In genomic region chr13:39417643-39418042, GRCh38 we compare ENCODE assay signal across 11 cellular contexts.
DNase-seq lines count a peak whose midpoint lies in the region; ATAC-seq and TF ChIP-seq lines count a peak whose summit lies in the region.
"Had no signal": no experiment of that assay in that cellular context is flagged by ENCODE, and none has a peak within 500 bp of the region (broad histone marks: within the 10 kb centered on the region; RNA-seq: fewer than 3 reads in every experiment).

No MANE protein-coding gene starts in this region.

- intact Hi-C loops in heart left ventricle (cut with DNase I) (loop anchor here in 8 of 10 donors (5.0 to 10.0 kb wide), 11 partner anchors 35 to 383 kb away; partner anchors contain the start of genes LHFPL6 (in 1 of the 8), NHLRC3 (in 1 of the 8) and PROSER1 (in 1 of the 8)), sciatic nerve (cut with DNase I) (loop anchor here (10.0 kb wide), 1 partner anchor 187 kb away; the partner anchor contains the start of gene LHFPL6), OCI-LY7 (cut with micrococcal nuclease; ENCODE audit: unreplicated experiment) (no loop called here)

- TF ChIP-seq POLR2A in heart left ventricle (IDR thresholded peaks at IDR 0.05) = no peak

- H3K27ac ChIP-seq in GM23338 (ENCODE audit: low read depth) (no peak overlapping the region), heart left ventricle (peak overlapping the region in 11 of 12 donors; percentile 3 to 62 (median 46)), OCI-LY7 (ENCODE audit: low read depth, low read length, poor library complexity, severe bottlenecking) (no peak overlapping the region)
- H3K27ac ChIP-seq in effector memory CD4-positive, alpha-beta T cell (ENCODE audit: insufficient read depth, low read length, poor library complexity, severe bottlenecking) = no peak overlapping the region

- ATAC-seq in GM23338 = peak; percentile 85
- ATAC-seq in heart left ventricle = peak in 2 of 4 donors; percentile 23 to 45
- ATAC-seq in sciatic nerve = peak; percentile 59
- ATAC-seq: stimulated activated memory B cell treated with anti-CD40 and anti-IgM and Interleukin-4, amounts not matched to agents 10 μg/mL and 1 μg/mL and 100 μg/mL, for 72 hours; T-helper 17 cell had no signal

- no peaks in the 10 kb centered on the region for H3K36me3 ChIP-seq in GM23338 (ENCODE audit: insufficient read depth)
- H3K36me3 ChIP-seq in heart left ventricle = no peaks in the 10 kb centered on the region
- H3K36me3 ChIP-seq in OCI-LY7 (ENCODE audit: insufficient read depth, low read length) = no peaks in the 10 kb centered on the region
- no peaks in the 10 kb centered on the region for H3K36me3 ChIP-seq in effector memory CD4-positive, alpha-beta T cell (ENCODE audit: control insufficient read depth, insufficient read depth, low read length)

- H3K9me2 ChIP-seq in GM23338 (ENCODE audit: insufficient read depth) = no peaks in the 10 kb centered on the region
- no peaks in the 10 kb centered on the region for H3K9me2 ChIP-seq in OCI-LY7 (ENCODE audit: insufficient read depth, low read length)

- no peaks in the 10 kb centered on the region for H3K36me3 Mint-ChIP-seq in GM23338 (ENCODE audit: low read depth)
- H3K36me3 Mint-ChIP-seq: stimulated activated memory B cell treated with anti-CD40 and anti-IgM and Interleukin-4, amounts not matched to agents 10 μg/mL and 1 μg/mL and 100 μg/mL, for 72 hours had no signal

- WGBS in heart left ventricle, 4 donors = 61 to 69% (median 66%) methylated on average over 5 of the region's 5 CpGs

- BruUV-seq in OCI-LY7 (replicated peaks; lab: Mats Ljungman, UMichigan) = no TSS peak

- H3K9me3 Mint-ChIP-seq in GM23338 = no peaks in the 10 kb centered on the region
- H3K9me3 Mint-ChIP-seq: stimulated activated memory B cell treated with anti-CD40 and anti-IgM and Interleukin-4, amounts not matched to agents 10 μg/mL and 1 μg/mL and 100 μg/mL, for 72 hours had no signal

- DNase-seq in GM23338 (ENCODE audit: low spot score) = peak; percentile 52
- peak; percentile 62 for DNase-seq in amniotic epithelial cell (ENCODE audit: low read depth)
- peak in 2 of 5 donors; percentile 31 to 51 for DNase-seq in heart left ventricle
- DNase-seq in sciatic nerve (ENCODE audit: low spot score) = peak; percentile 68
- no peak for DNase-seq in OCI-LY7 (ENCODE audit: low spot score)
- no peak for DNase-seq in stimulated activated CD4-positive, alpha-beta T cell treated with anti-CD3 and anti-CD28 coated beads, Interleukin-2, amount 100 ng/mL, for 24 hours
- DNase-seq in SKM-1 treated with dmso at 0.1 percent for 144 hours (lab: John Stamatoyannopoulos, UW; ENCODE audit: unreplicated experiment) = no peak
- DNase-seq in effector memory CD4-positive, alpha-beta T cell = no peak
- DNase-seq: NCI-H2171 treated with DMSO at 0.1 percent for 48 hours, T-helper 17 cell had no signal

- H3K4me2 ChIP-seq in GM23338 = peak overlapping the region; percentile 58
- H3K4me2 ChIP-seq in OCI-LY7 (ENCODE audit: low read length) = no peak overlapping the region

- no peaks in the 10 kb centered on the region for H3F3A ChIP-seq in GM23338 (replicated peaks; ENCODE audit: low read depth)

- CTCF ChIA-PET in OCI-LY7 (lab: Charles Lee; ENCODE audit: unreplicated experiment) = no interaction called here

- H2AFZ ChIP-seq in GM23338 = no peak overlapping the region
- H2AFZ ChIP-seq in OCI-LY7 (ENCODE audit: low read length) = no peak overlapping the region

- H3K4me1 ChIP-seq in GM23338 (ENCODE audit: insufficient read depth) (peaks cover 58% of the 10 kb centered on the region), heart left ventricle (peaks cover 0 to 68% (median 54%) of the 10 kb centered on the region in 12 donors), OCI-LY7 (ENCODE audit: insufficient read depth, low read length, poor library complexity, severe bottlenecking) (peaks cover 14% of the 10 kb centered on the region)
- no peaks in the 10 kb centered on the region for H3K4me1 ChIP-seq in effector memory CD4-positive, alpha-beta T cell (ENCODE audit: control insufficient read depth, insufficient read depth, low read length, poor library complexity, severe bottlenecking)

- H3K79me2 ChIP-seq in GM23338 (replicated peaks; ENCODE audit: insufficient read depth) (no peaks in the 10 kb centered on the region), OCI-LY7 (ENCODE audit: insufficient read depth, low read depth, low read length) (no peaks in the 10 kb centered on the region)

- TF ChIP-seq CTCF in GM23338 (conservative IDR thresholded peaks at IDR 0.05; ENCODE audit: low read depth in 2 of 2) (peak in 1 of 2 experiments; percentile 23; a peak in 1 of 4 replicates), heart left ventricle (IDR thresholded peaks at IDR 0.05) (no peak), OCI-LY7 (conservative IDR thresholded peaks at IDR 0.05; ENCODE audit: low read length) (no peak)

- no peak overlapping the region for H3K27ac Mint-ChIP-seq in GM23338
- H3K27ac Mint-ChIP-seq: stimulated activated memory B cell treated with anti-CD40 and anti-IgM and Interleukin-4, amounts not matched to agents 10 μg/mL and 1 μg/mL and 100 μg/mL, for 72 hours; T-helper 17 cell had no signal

- H4K20me1 ChIP-seq in GM23338 (replicated peaks; ENCODE audit: insufficient read depth) (no peaks in the 10 kb centered on the region), OCI-LY7 (ENCODE audit: insufficient read depth, low read length) (no peaks in the 10 kb centered on the region)

- peaks cover 3% of the 10 kb centered on the region for H3K27me3 Mint-ChIP-seq in GM23338 (ENCODE audit: insufficient read depth, low read depth, poor library complexity)
- H3K27me3 Mint-ChIP-seq: stimulated activated memory B cell treated with anti-CD40 and anti-IgM and Interleukin-4, amounts not matched to agents 10 μg/mL and 1 μg/mL and 100 μg/mL, for 72 hours had no signal

- H3K9me3 ChIP-seq in heart left ventricle = no peaks in the 10 kb centered on the region
- H3K9me3 ChIP-seq in OCI-LY7 (ENCODE audit: low read length) = no peaks in the 10 kb centered on the region
- no peaks in the 10 kb centered on the region for H3K9me3 ChIP-seq in effector memory CD4-positive, alpha-beta T cell (ENCODE audit: control insufficient read depth, low read length)

- H3K4me3 ChIP-seq in GM23338 (peak overlapping the region; percentile 39), heart left ventricle (peak overlapping the region in 5 of 12 donors; percentile 14 to 34 (median 23)), OCI-LY7 (ENCODE audit: low read depth, low read length, poor library complexity, severe bottlenecking) (no peak overlapping the region)
- H3K4me3 ChIP-seq in effector memory CD4-positive, alpha-beta T cell (ENCODE audit: insufficient read depth, low read depth, low read length, poor library complexity, severe bottlenecking) = no peak overlapping the region

- H3K27me3 ChIP-seq in GM23338 (ENCODE audit: insufficient read depth) (no peaks in the 10 kb centered on the region; the same call in 1 of the 2 replicates), heart left ventricle (no peaks in the 10 kb centered on the region)
- no peaks in the 10 kb centered on the region for H3K27me3 ChIP-seq in effector memory CD4-positive, alpha-beta T cell (replicated peaks; ENCODE audit: control insufficient read depth, insufficient read depth, low read length, poor library complexity, severe bottlenecking)

- POLR2A ChIA-PET in OCI-LY7 (lab: Charles Lee) = interaction anchor here (0.8 kb wide), 1 partner anchor 10 kb away, joined by 7 read pairs; no protein-coding TSS in a partner anchor

- H3K4me3 Mint-ChIP-seq in GM23338 = peak overlapping the region; percentile 34
- H3K4me3 Mint-ChIP-seq: stimulated activated memory B cell treated with anti-CD40 and anti-IgM and Interleukin-4, amounts not matched to agents 10 μg/mL and 1 μg/mL and 100 μg/mL, for 72 hours; T-helper 17 cell had no signal

- H3K4me1 Mint-ChIP-seq in GM23338 = peaks cover 57% of the 10 kb centered on the region
- H3K4me1 Mint-ChIP-seq: stimulated activated memory B cell treated with anti-CD40 and anti-IgM and Interleukin-4, amounts not matched to agents 10 μg/mL and 1 μg/mL and 100 μg/mL, for 72 hours; T-helper 17 cell had no signal

TF ChIP-seq in GM23338, 12 proteins besides CTCF, POLR2A, EP300 and RAD21 (continues in another document):
- TF ChIP-seq EZH2phosphoT487 (IDR thresholded peaks at IDR 0.05; ENCODE audit: unreplicated experiment) (no peak), JUNB (IDR thresholded peaks at IDR 0.05; ENCODE audit: unreplicated experiment) (no peak)

Comparison
In these comparisons a context has a peak if more than half of its experiments do, and no peak if none do; other contexts are left out.
1. DNase-seq: peak in GM23338 (single experiment), amniotic epithelial cell (single experiment) and sciatic nerve (single experiment); none in OCI-LY7 (single experiment), stimulated activated CD4-positive, alpha-beta T cell treated with anti-CD3 and anti-CD28 coated beads, Interleukin-2, amount 100 ng/mL, for 24 hours (0 of 2), SKM-1 treated with dmso at 0.1 percent for 144 hours (single experiment) and effector memory CD4-positive, alpha-beta T cell (0 of 3).
2. H3K27ac ChIP-seq: peak in heart left ventricle (11 of 12); none in GM23338 (single experiment), OCI-LY7 (single experiment) and effector memory CD4-positive, alpha-beta T cell (single experiment).